In genomic region chr18:54734059-54734458, GRCh38 we compare ENCODE assay signal across 16 cellular contexts.
DNase-seq lines count a peak whose midpoint lies in the region; ATAC-seq, FAIRE-seq and TF ChIP-seq lines count a peak whose summit lies in the region.
"Had no signal": no experiment of that assay in that cellular context is flagged by ENCODE, and none has a peak within 500 bp of the region (broad histone marks: within the 10 kb centered on the region; RNA-seq: fewer than 3 reads in every experiment).

No MANE protein-coding gene starts in this region.

- TF ChIP-seq CTCF in foreskin fibroblast (IDR thresholded peaks at IDR 0.05; ENCODE audit: low read depth, low read length), result no peak
- TF ChIP-seq CTCF in endothelial cell (IDR thresholded peaks at IDR 0.05; ENCODE audit: unreplicated experiment), result no peak

- peak; percentile 98 for ATAC-seq in SK-N-SH treated with all-trans-retinoic acid at 6 μM for 48 hours
- ATAC-seq in left colon, result no peak
- ATAC-seq in activated T-helper 17 cell treated with anti-CD3 and anti-CD28 coated beads, Interleukin-2, amount 50 U/mL, for 72 hours (replicated peaks), result no peak
- ATAC-seq: HepG2, right lobe of liver had no signal

- DNase-seq in A172 (ENCODE audit: low spot score) (peak; percentile 69), H54 (ENCODE audit: insufficient read length, low spot score) (peak; percentile 25), foreskin fibroblast (peak; percentile 84 to 88), left colon (no peak), endothelial cell (ENCODE audit: low spot score) (no peak)
- DNase-seq in activated CD4-positive, alpha-beta T cell treated with anti-CD3 and anti-CD28 coated beads, Interleukin-2, amount 50 U/mL, for 4 hours, result no peak
- DNase-seq: activated CD4-positive, alpha-beta memory T cell treated with anti-CD3 and anti-CD28 coated beads for 36 hours; activated naive CD8-positive, alpha-beta T cell treated with anti-CD3 and anti-CD28 coated beads, Interleukin-2, amount 10 ng/mL, durations not matched to agents 7 days and 5 days; BE2C; NCI-H2171; right lobe of liver had no signal

- TF ChIP-seq POLR2A in H54 (IDR thresholded peaks at IDR 0.05; ENCODE audit: low read depth, low read length), result no peak

- no peak overlapping the region for H3K4me3 Mint-ChIP-seq in endothelial cell (ENCODE audit: unreplicated experiment)
- no peak overlapping the region for H3K4me3 Mint-ChIP-seq in activated T-helper 17 cell treated with anti-CD3 and anti-CD28 coated beads, Interleukin-2, amount 50 U/mL, for 72 hours
- H3K4me3 Mint-ChIP-seq: activated CD4-positive, alpha-beta memory T cell treated with anti-CD3 and anti-CD28 coated beads for 36 hours; activated naive CD8-positive, alpha-beta T cell treated with anti-CD3 and anti-CD28 coated beads, Interleukin-2, amount 10 ng/mL, durations not matched to agents 7 days and 5 days; memory B cell had no signal

- H3K27me3 Mint-ChIP-seq in endothelial cell (ENCODE audit: unreplicated experiment), result no peaks in the 10 kb centered on the region
- peaks cover 3% of the 10 kb centered on the region for H3K27me3 Mint-ChIP-seq in activated T-helper 17 cell treated with anti-CD3 and anti-CD28 coated beads, Interleukin-2, amount 50 U/mL, for 72 hours

- H3K36me3 Mint-ChIP-seq in endothelial cell (ENCODE audit: low read depth, unreplicated experiment), result no peaks in the 10 kb centered on the region
- no peaks in the 10 kb centered on the region for H3K36me3 Mint-ChIP-seq in activated T-helper 17 cell treated with anti-CD3 and anti-CD28 coated beads, Interleukin-2, amount 50 U/mL, for 72 hours (ENCODE audit: low read depth)
- H3K36me3 Mint-ChIP-seq: activated CD4-positive, alpha-beta memory T cell treated with anti-CD3 and anti-CD28 coated beads for 36 hours; activated naive CD8-positive, alpha-beta T cell treated with anti-CD3 and anti-CD28 coated beads, Interleukin-2, amount 10 ng/mL, durations not matched to agents 7 days and 5 days; memory B cell had no signal

- no peak overlapping the region for H3K27ac Mint-ChIP-seq in endothelial cell (ENCODE audit: unreplicated experiment)
- H3K27ac Mint-ChIP-seq in activated T-helper 17 cell treated with anti-CD3 and anti-CD28 coated beads, Interleukin-2, amount 50 U/mL, for 72 hours, result no peak overlapping the region
- H3K27ac Mint-ChIP-seq: activated CD4-positive, alpha-beta memory T cell treated with anti-CD3 and anti-CD28 coated beads for 36 hours; activated naive CD8-positive, alpha-beta T cell treated with anti-CD3 and anti-CD28 coated beads, Interleukin-2, amount 10 ng/mL, durations not matched to agents 7 days and 5 days; memory B cell had no signal

- intact Hi-C loops in left colon (cut with DNase I, micrococcal nuclease), result no loop called here

- no peaks in the 10 kb centered on the region for H3K9me3 Mint-ChIP-seq in endothelial cell (ENCODE audit: unreplicated experiment)
- peaks cover 5% of the 10 kb centered on the region for H3K9me3 Mint-ChIP-seq in activated T-helper 17 cell treated with anti-CD3 and anti-CD28 coated beads, Interleukin-2, amount 50 U/mL, for 72 hours

- peak; percentile 88 for FAIRE-seq in H54 (lab: Jason Lieb, UNC)
- FAIRE-seq: HepG2 had no signal

- H3K4me1 Mint-ChIP-seq in endothelial cell (ENCODE audit: unreplicated experiment), result no peaks in the 10 kb centered on the region
- peaks cover 14% of the 10 kb centered on the region for H3K4me1 Mint-ChIP-seq in activated T-helper 17 cell treated with anti-CD3 and anti-CD28 coated beads, Interleukin-2, amount 50 U/mL, for 72 hours
- H3K4me1 Mint-ChIP-seq: activated naive CD8-positive, alpha-beta T cell treated with anti-CD3 and anti-CD28 coated beads, Interleukin-2, amount 10 ng/mL, durations not matched to agents 7 days and 5 days; memory B cell had no signal

- H3K4me3 ChIP-seq in foreskin fibroblast (ENCODE audit: low read depth in 1 of 2, low read length in 2 of 2), result no peak overlapping the region
- H3K4me3 ChIP-seq: right lobe of liver, SK-N-MC had no signal

TF ChIP-seq in SK-N-SH treated with all-trans-retinoic acid at 6 μM for 48 hours, 23 proteins besides CTCF, POLR2A, EP300 and RAD21:
- TF ChIP-seq RARB (CRISPR knock-in tag; IDR thresholded peaks at IDR 0.05) (no peak), CREB5 (CRISPR knock-in tag; IDR thresholded peaks at IDR 0.05; ENCODE audit: low read depth) (no peak), BACH2 (CRISPR knock-in tag; IDR thresholded peaks at IDR 0.05; ENCODE audit: borderline replicate concordance) (no peak), PPARA (CRISPR knock-in tag; IDR thresholded peaks at IDR 0.05; ENCODE audit: borderline replicate concordance) (no peak), ZFP3 (CRISPR knock-in tag; IDR thresholded peaks at IDR 0.05) (peak; percentile 41; the same call in 1 of the 2 replicates), ZNF70 (CRISPR knock-in tag; IDR thresholded peaks at IDR 0.05) (no peak), SNAI2 (CRISPR knock-in tag; IDR thresholded peaks at IDR 0.05) (no peak), ISL1 (CRISPR knock-in tag; IDR thresholded peaks at IDR 0.05) (peak; percentile 40), GLIS3 (CRISPR knock-in tag; IDR thresholded peaks at IDR 0.05) (no peak), ZNF565 (CRISPR knock-in tag; conservative IDR thresholded peaks at IDR 0.05; ENCODE audit: low read depth) (no peak), TOX (CRISPR knock-in tag; IDR thresholded peaks at IDR 0.05; ENCODE audit: borderline replicate concordance) (no peak)
- TF ChIP-seq, protein P1, sequence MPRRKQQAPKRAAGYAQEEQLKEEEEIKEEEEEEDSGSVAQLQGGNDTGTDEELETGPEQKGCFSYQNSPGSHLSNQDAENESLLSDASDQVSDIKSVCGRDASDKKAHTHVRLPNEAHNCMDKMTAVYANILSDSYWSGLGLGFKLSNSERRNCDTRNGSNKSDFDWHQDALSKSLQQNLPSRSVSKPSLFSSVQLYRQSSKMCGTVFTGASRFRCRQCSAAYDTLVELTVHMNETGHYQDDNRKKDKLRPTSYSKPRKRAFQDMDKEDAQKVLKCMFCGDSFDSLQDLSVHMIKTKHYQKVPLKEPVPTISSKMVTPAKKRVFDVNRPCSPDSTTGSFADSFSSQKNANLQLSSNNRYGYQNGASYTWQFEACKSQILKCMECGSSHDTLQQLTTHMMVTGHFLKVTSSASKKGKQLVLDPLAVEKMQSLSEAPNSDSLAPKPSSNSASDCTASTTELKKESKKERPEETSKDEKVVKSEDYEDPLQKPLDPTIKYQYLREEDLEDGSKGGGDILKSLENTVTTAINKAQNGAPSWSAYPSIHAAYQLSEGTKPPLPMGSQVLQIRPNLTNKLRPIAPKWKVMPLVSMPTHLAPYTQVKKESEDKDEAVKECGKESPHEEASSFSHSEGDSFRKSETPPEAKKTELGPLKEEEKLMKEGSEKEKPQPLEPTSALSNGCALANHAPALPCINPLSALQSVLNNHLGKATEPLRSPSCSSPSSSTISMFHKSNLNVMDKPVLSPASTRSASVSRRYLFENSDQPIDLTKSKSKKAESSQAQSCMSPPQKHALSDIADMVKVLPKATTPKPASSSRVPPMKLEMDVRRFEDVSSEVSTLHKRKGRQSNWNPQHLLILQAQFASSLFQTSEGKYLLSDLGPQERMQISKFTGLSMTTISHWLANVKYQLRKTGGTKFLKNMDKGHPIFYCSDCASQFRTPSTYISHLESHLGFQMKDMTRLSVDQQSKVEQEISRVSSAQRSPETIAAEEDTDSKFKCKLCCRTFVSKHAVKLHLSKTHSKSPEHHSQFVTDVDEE (CRISPR knock-in tag; IDR thresholded peaks at IDR 0.05), result no peak
TF ChIP-seq in SK-N-SH treated with all-trans-retinoic acid at 6 μM for 48 hours: peak in this region for 2.

Comparison
In these comparisons a context has a peak if more than half of its experiments do, and no peak if none do; other contexts are left out.
1. DNase-seq: peak in A172 (single experiment), H54 (single experiment) and foreskin fibroblast (2 of 2); none in left colon (0 of 2), endothelial cell (single experiment) and activated CD4-positive, alpha-beta T cell treated with anti-CD3 and anti-CD28 coated beads, Interleukin-2, amount 50 U/mL, for 4 hours (0 of 2).